Comparison of ENCODE assay signal across 8 cellular contexts in genomic region chr19:41328818-41329220, GRCh38. TPM values are rescaled to one million over a fixed set of nuclear protein-coding genes. Genes with fewer than 3 reads are reported as not detected.
DNase-seq lines count a peak whose midpoint lies in the region; ATAC-seq and TF ChIP-seq lines count a peak whose summit lies in the region.

No MANE protein-coding gene starts in this region.

- peaks cover 69% of the 10 kb centered on the region for H3K4me1 Mint-ChIP-seq in activated CD4-positive, alpha-beta T cell treated with anti-CD3 and anti-CD28 coated beads, Interleukin-2, amount 10 ng/mL, durations not matched to agents 7 days and 5 days
- H3K4me1 Mint-ChIP-seq in stimulated activated naive B cell treated with anti-CD40 and anti-IgM and Interleukin-4, amounts not matched to agents 10 μg/mL and 1 μg/mL and 100 μg/mL, for 72 hours, result peaks cover 59 to 81% of the 10 kb centered on the region in 2 donors

- H3K79me2 ChIP-seq in fibroblast of lung (ENCODE audit: control insufficient read depth, insufficient read depth, low read length), result no peaks in the 10 kb centered on the region

- H3K36me3 Mint-ChIP-seq in activated CD4-positive, alpha-beta T cell treated with anti-CD3 and anti-CD28 coated beads, Interleukin-2, amount 10 ng/mL, durations not matched to agents 7 days and 5 days (ENCODE audit: low read depth), result peaks cover 56% of the 10 kb centered on the region
- H3K36me3 Mint-ChIP-seq in stimulated activated naive B cell treated with anti-CD40 and anti-IgM and Interleukin-4, amounts not matched to agents 10 μg/mL and 1 μg/mL and 100 μg/mL, for 72 hours, result peaks cover 42 to 69% of the 10 kb centered on the region in 2 donors

- POLR2A ChIA-PET in activated CD4-positive, alpha-beta T cell treated with anti-CD3 and anti-CD28 coated beads, Interleukin-2, amount 10 ng/mL, durations not matched to agents 7 days and 5 days (lab: Charles Lee), result interaction anchor here (0.7 kb wide), 1 partner anchor 11 kb away, joined by 5 read pairs; no protein-coding TSS in a partner anchor

- H3K9me3 Mint-ChIP-seq in activated CD4-positive, alpha-beta T cell treated with anti-CD3 and anti-CD28 coated beads, Interleukin-2, amount 10 ng/mL, durations not matched to agents 7 days and 5 days, result no peaks in the 10 kb centered on the region
- H3K9me3 Mint-ChIP-seq in stimulated activated naive B cell treated with anti-CD40 and anti-IgM and Interleukin-4, amounts not matched to agents 10 μg/mL and 1 μg/mL and 100 μg/mL, for 72 hours, result no peaks in the 10 kb centered on the region

- H3K4me1 ChIP-seq in fibroblast of lung (ENCODE audit: control insufficient read depth, extremely low read depth, insufficient read depth, low read length), result peaks cover 39% of the 10 kb centered on the region

- H3K27ac ChIP-seq in fibroblast of lung (ENCODE audit: insufficient read depth, low read length) (peak overlapping the region; percentile 35), coronary artery (peak overlapping the region in 1 of 2 donors; percentile 87)

- H3K27ac Mint-ChIP-seq in activated CD4-positive, alpha-beta T cell treated with anti-CD3 and anti-CD28 coated beads, Interleukin-2, amount 10 ng/mL, durations not matched to agents 7 days and 5 days, result peak overlapping the region; percentile 93
- H3K27ac Mint-ChIP-seq in stimulated activated naive B cell treated with anti-CD40 and anti-IgM and Interleukin-4, amounts not matched to agents 10 μg/mL and 1 μg/mL and 100 μg/mL, for 72 hours, result peak overlapping the region; percentile 96

- peak overlapping the region; percentile 72 for H3K4me3 Mint-ChIP-seq in activated CD4-positive, alpha-beta T cell treated with anti-CD3 and anti-CD28 coated beads, Interleukin-2, amount 10 ng/mL, durations not matched to agents 7 days and 5 days
- peak overlapping the region; percentile 79 to 81 for H3K4me3 Mint-ChIP-seq in stimulated activated naive B cell treated with anti-CD40 and anti-IgM and Interleukin-4, amounts not matched to agents 10 μg/mL and 1 μg/mL and 100 μg/mL, for 72 hours

- H3K4me3 ChIP-seq in fibroblast of lung (replicated peaks in 1 of 4; ENCODE audit: control extremely low read depth in 1 of 4, insufficient read depth in 1 of 4, low read depth in 3 of 4, low read length in 4 of 4) (no peak overlapping the region), coronary artery (no peak overlapping the region)

- H3K9me3 ChIP-seq in fibroblast of lung (ENCODE audit: control insufficient read depth, insufficient read depth, low read depth, low read length), result no peaks in the 10 kb centered on the region

- intact Hi-C loops in posterior cingulate gyrus (cut with DNase I), result no loop called here

- no peak overlapping the region for H3K9ac ChIP-seq in fibroblast of lung (ENCODE audit: insufficient read depth, low read length)

- no peaks in the 10 kb centered on the region for H3K27me3 ChIP-seq in fibroblast of lung (ENCODE audit: control insufficient read depth, insufficient read depth, low read length)

- peak; percentile 0 to 5 for ATAC-seq in stimulated activated naive B cell treated with anti-CD40 and anti-IgM and Interleukin-4, amounts not matched to agents 10 μg/mL and 1 μg/mL and 100 μg/mL, for 72 hours (replicated peaks)

- no peak overlapping the region for H2AFZ ChIP-seq in fibroblast of lung (ENCODE audit: low read length)

- CTCF ChIA-PET in activated CD4-positive, alpha-beta T cell treated with anti-CD3 and anti-CD28 coated beads, Interleukin-2, amount 10 ng/mL, durations not matched to agents 7 days and 5 days (lab: Charles Lee), result interaction anchor here (0.9 to 1.5 kb wide), 3 partner anchors 23 to 125 kb away, joined by 3 to 7 read pairs (median 3); no protein-coding TSS in a partner anchor

- TF ChIP-seq CTCF in fibroblast of lung (conservative IDR thresholded peaks at IDR 0.05 in 1 of 2, IDR thresholded peaks at IDR 0.05 in 1 of 2; ENCODE audit: low read depth in 1 of 2, low read length in 2 of 2) (no peak), coronary artery (IDR thresholded peaks at IDR 0.05) (no peak)

- H3K4me2 ChIP-seq in fibroblast of lung (ENCODE audit: extremely low read depth, insufficient read depth, low read length), result no peak overlapping the region

- peaks cover 16% of the 10 kb centered on the region for H3K36me3 ChIP-seq in fibroblast of lung (ENCODE audit: control insufficient read depth, insufficient read depth, low read length)

- H3K27me3 Mint-ChIP-seq in activated CD4-positive, alpha-beta T cell treated with anti-CD3 and anti-CD28 coated beads, Interleukin-2, amount 10 ng/mL, durations not matched to agents 7 days and 5 days, result no peaks in the 10 kb centered on the region
- no peaks in the 10 kb centered on the region for H3K27me3 Mint-ChIP-seq in stimulated activated naive B cell treated with anti-CD40 and anti-IgM and Interleukin-4, amounts not matched to agents 10 μg/mL and 1 μg/mL and 100 μg/mL, for 72 hours

- no peaks in the 10 kb centered on the region for H4K20me1 ChIP-seq in fibroblast of lung (ENCODE audit: control insufficient read depth, extremely low read depth, insufficient read depth, low read length)

- no peak for DNase-seq in activated CD4-positive, alpha-beta T cell treated with anti-CD3 and anti-CD28 coated beads, Interleukin-2, amount 10 ng/mL, durations not matched to agents 7 days and 5 days
- no peak for DNase-seq in activated CD4-positive, alpha-beta T cell treated with anti-CD3 and anti-CD28 coated beads for 4 hours
- DNase-seq in RPMI8226 (peak; percentile 77), fibroblast of lung (ENCODE audit: low read depth in 2 of 2) (no peak), posterior cingulate gyrus (no peak), coronary artery (ENCODE audit: low spot score) (no peak)
- no peak for DNase-seq in stimulated activated naive B cell treated with anti-CD40 and anti-IgM and Interleukin-4, amounts not matched to agents 10 μg/mL and 1 μg/mL and 100 μg/mL, for 72 hours
- no peak for DNase-seq in stimulated activated CD4-positive, alpha-beta T cell treated with anti-CD3 and anti-CD28 coated beads, Interleukin-12 subunit alpha, Interleukin-12 subunit beta, amount 100 ng/mL, for 4 hours

RNA-seq across cellular contexts. Expression of gene CCDC97, which starts 18.8 kb away (rescaled TPM):
- 10 to 100 TPM; 50.4 to 51.7 TPM for total RNA-seq in activated CD4-positive, alpha-beta T cell treated with anti-CD3 and anti-CD28 coated beads, Interleukin-2, amount 10 ng/mL, durations not matched to agents 7 days and 5 days
- total RNA-seq in fibroblast of lung, result 5.9 and 7.8 TPM in 2 replicates
- 6.3 and 9.9 TPM in 2 replicates for polyA plus RNA-seq in fibroblast of lung
- 14.8 and 18.5 TPM in 2 replicates for polyA plus RNA-seq in fibroblast of lung (2012)
- 23.9 and 35.2 TPM in 2 replicates for polyA minus RNA-seq in fibroblast of lung (ENCODE audit: low replicate concordance)

RNA-seq across cellular contexts. Expression of gene TGFB1, which starts 24.9 kb away (rescaled TPM):
- total RNA-seq in activated CD4-positive, alpha-beta T cell treated with anti-CD3 and anti-CD28 coated beads, Interleukin-2, amount 10 ng/mL, durations not matched to agents 7 days and 5 days, result 100 to 1,000 TPM; 194 TPM
- total RNA-seq in fibroblast of lung, result 6.7 and 14.4 TPM in 2 replicates
- polyA plus RNA-seq in fibroblast of lung, result 4.2 and 6.6 TPM in 2 replicates
- 40.5 and 59.2 TPM in 2 replicates for polyA plus RNA-seq in fibroblast of lung (2012)
- 43.0 and 58.8 TPM in 2 replicates for polyA minus RNA-seq in fibroblast of lung (ENCODE audit: low replicate concordance)

RNA-seq across cellular contexts. Expression of gene B9D2, which starts 35.1 kb away (rescaled TPM):
- total RNA-seq in activated CD4-positive, alpha-beta T cell treated with anti-CD3 and anti-CD28 coated beads, Interleukin-2, amount 10 ng/mL, durations not matched to agents 7 days and 5 days, result 10 to 100 TPM; 11.6 to 11.7 TPM
- 4.1 and 5.3 TPM in 2 replicates for total RNA-seq in fibroblast of lung
- polyA plus RNA-seq in fibroblast of lung, result 2.3 and 3.3 TPM in 2 replicates
- polyA plus RNA-seq in fibroblast of lung (2012), result 6.4 and 7.6 TPM in 2 replicates
- 0.82 and 9.1 TPM in 2 replicates for polyA minus RNA-seq in fibroblast of lung (ENCODE audit: low replicate concordance)

RNA-seq across cellular contexts. Expression of gene TMEM91, which starts 47.5 kb away (rescaled TPM):
- total RNA-seq in activated CD4-positive, alpha-beta T cell treated with anti-CD3 and anti-CD28 coated beads, Interleukin-2, amount 10 ng/mL, durations not matched to agents 7 days and 5 days, result 1 to 10 TPM; 5.4 to 5.6 TPM
- total RNA-seq in fibroblast of lung, result 9.7 and 10.8 TPM in 2 replicates
- polyA plus RNA-seq in fibroblast of lung, result 1.4 and 3.7 TPM in 2 replicates
- 3.3 and 6.1 TPM in 2 replicates for polyA plus RNA-seq in fibroblast of lung (2012)
- 6.4 and 11.5 TPM in 2 replicates for polyA minus RNA-seq in fibroblast of lung (ENCODE audit: low replicate concordance)

Comparison
In these comparisons a context has a peak if more than half of its experiments do, and no peak if none do; other contexts are left out.
1. RNA of gene TGFB1, which starts 24.9 kb away (total RNA-seq): 194 TPM in activated CD4-positive, alpha-beta T cell treated with anti-CD3 and anti-CD28 coated beads, Interleukin-2, amount 10 ng/mL, durations not matched to agents 7 days and 5 days; 6.7 to 14.4 TPM in fibroblast of lung; every median in the first group is over 10 times any median in the second.